ENCODE assay signal across 17 cellular contexts in genomic region chr3:133901083-133901482, GRCh38. TPM values are rescaled to one million over a fixed set of nuclear protein-coding genes. Genes with fewer than 3 reads are reported as not detected.
DNase-seq lines count a peak whose midpoint lies in the region; ATAC-seq and TF ChIP-seq lines count a peak whose summit lies in the region.
"Had no signal": no experiment of that assay in that cellular context is flagged by ENCODE, and none has a peak within 500 bp of the region (broad histone marks: within the 10 kb centered on the region; RNA-seq: fewer than 3 reads in every experiment).

No MANE protein-coding gene starts in this region.

- H3F3A ChIP-seq in PC-3 (ENCODE audit: low read length, unreplicated experiment), result no peaks in the 10 kb centered on the region

- H3K9ac ChIP-seq in PC-3 (ENCODE audit: low read length), result no peak overlapping the region

- H4K20me1 ChIP-seq in PC-3 (ENCODE audit: low read length), result no peaks in the 10 kb centered on the region

- H3K9me2 ChIP-seq in PC-3 (replicated peaks; ENCODE audit: low read length), result no peaks in the 10 kb centered on the region

- DNase-seq in PC-3 (no peak), erythroblast (lab: John Stamatoyannopoulos, UW) (peak; percentile 42 to 52), psoas muscle (no peak), NCI-H1048 (lab: John Stamatoyannopoulos, UW) (no peak)
- no peak for DNase-seq in activated naive CD4-positive, alpha-beta T cell treated with anti-CD3 and anti-CD28 coated beads, Interleukin-2, amount 10 ng/mL, durations not matched to agents 7 days and 5 days
- DNase-seq: activated CD4-positive, alpha-beta T cell treated with anti-CD3 and anti-CD28 coated beads, Interleukin-2, amount 50 U/mL, for 1 hour; effector CD4-positive, alpha-beta T cell; foreskin keratinocyte; IMR-90; naive B cell; NCI-H1092 treated with DMSO at 0.1 percent for 48 hours; SIG-M5; T-helper 9 cell had no signal

- ATAC-seq in PC-3, result no peak
- no peak for ATAC-seq in psoas muscle
- no peak for ATAC-seq in HG03039 (IDR thresholded peaks at IDR 0.05; ENCODE audit: unreplicated experiment)
- ATAC-seq: activated naive CD4-positive, alpha-beta T cell treated with anti-CD3 and anti-CD28 coated beads, Interleukin-2, amount 50 U/mL, for 72 hours; foreskin keratinocyte had no signal

- H3K4me1 ChIP-seq in PC-3 (ENCODE audit: insufficient read depth, low read length) (no peaks in the 10 kb centered on the region), psoas muscle (no peaks in the 10 kb centered on the region)
- H3K4me1 ChIP-seq: foreskin keratinocyte had no signal

- 84 to 93% (median 87%) methylated on average over 1 of the region's 1 CpG for WGBS in psoas muscle, 3 donors

- H3K27ac Mint-ChIP-seq in activated naive CD4-positive, alpha-beta T cell treated with anti-CD3 and anti-CD28 coated beads, Interleukin-2, amount 10 ng/mL, durations not matched to agents 7 days and 5 days, result no peak overlapping the region
- H3K27ac Mint-ChIP-seq: activated naive CD4-positive, alpha-beta T cell treated with anti-CD3 and anti-CD28 coated beads, Interleukin-2, amount 50 U/mL, for 72 hours; CD14-positive monocyte had no signal

- POLR2A ChIA-PET in PC-3 (lab: Charles Lee; ENCODE audit: unreplicated experiment), result no interaction called here

- intact Hi-C loops in PC-3 (cut with micrococcal nuclease) (no loop called here), psoas muscle (cut with DNase I) (no loop called here)

- H3K4me2 ChIP-seq in PC-3 (ENCODE audit: low read length), result no peak overlapping the region

- no peaks in the 10 kb centered on the region for H3K36me3 ChIP-seq in PC-3 (ENCODE audit: low read depth, low read length)
- no peaks in the 10 kb centered on the region for H3K36me3 ChIP-seq in psoas muscle (ENCODE audit: insufficient read depth in 1 of 2, low read depth in 1 of 2)

- no peak overlapping the region for H3K4me3 Mint-ChIP-seq in activated naive CD4-positive, alpha-beta T cell treated with anti-CD3 and anti-CD28 coated beads, Interleukin-2, amount 10 ng/mL, durations not matched to agents 7 days and 5 days
- H3K4me3 Mint-ChIP-seq: CD14-positive monocyte, naive B cell had no signal

- H3K4me3 ChIP-seq in GM12875 (ENCODE audit: low read depth, low read length), result no peak overlapping the region
- no peak overlapping the region for H3K4me3 ChIP-seq in PC-3 (ENCODE audit: low read length)
- no peak overlapping the region for H3K4me3 ChIP-seq in psoas muscle

- no TSS peak for BruUV-seq in PC-3 (replicated peaks; lab: Mats Ljungman, UMichigan)

- H3K27ac ChIP-seq in PC-3 (ENCODE audit: low read length) (no peak overlapping the region), psoas muscle (no peak overlapping the region)
- H3K27ac ChIP-seq: foreskin keratinocyte had no signal

- H3K36me3 Mint-ChIP-seq in activated naive CD4-positive, alpha-beta T cell treated with anti-CD3 and anti-CD28 coated beads, Interleukin-2, amount 10 ng/mL, durations not matched to agents 7 days and 5 days, result no peaks in the 10 kb centered on the region
- H3K36me3 Mint-ChIP-seq: activated naive CD4-positive, alpha-beta T cell treated with anti-CD3 and anti-CD28 coated beads, Interleukin-2, amount 50 U/mL, for 72 hours; CD14-positive monocyte; naive B cell had no signal

- TF ChIP-seq CTCF in GM12875 (IDR thresholded peaks at IDR 0.05; ENCODE audit: borderline replicate concordance, insufficient read depth, low read depth, low read length) (peak; percentile 29; the same call in 1 of the 2 replicates), PC-3 (conservative IDR thresholded peaks at IDR 0.05; ENCODE audit: low read depth, low read length) (peak; percentile 30; the same call in 1 of the 2 replicates), psoas muscle (IDR thresholded peaks at IDR 0.05) (peak; percentile 21)

- no peaks in the 10 kb centered on the region for H3K79me2 ChIP-seq in PC-3 (ENCODE audit: low read length)

- H3K9me3 Mint-ChIP-seq in activated naive CD4-positive, alpha-beta T cell treated with anti-CD3 and anti-CD28 coated beads, Interleukin-2, amount 10 ng/mL, durations not matched to agents 7 days and 5 days, result no peaks in the 10 kb centered on the region

- no peaks in the 10 kb centered on the region for H3K4me1 Mint-ChIP-seq in activated naive CD4-positive, alpha-beta T cell treated with anti-CD3 and anti-CD28 coated beads, Interleukin-2, amount 10 ng/mL, durations not matched to agents 7 days and 5 days
- H3K4me1 Mint-ChIP-seq: CD14-positive monocyte had no signal

- CTCF ChIA-PET in PC-3 (lab: Charles Lee), result no interaction called here
- CTCF ChIA-PET in activated naive CD4-positive, alpha-beta T cell treated with anti-CD3 and anti-CD28 coated beads, Interleukin-2, amount 10 ng/mL, durations not matched to agents 7 days and 5 days (lab: Charles Lee), result no interaction called here

- peaks cover 4% of the 10 kb centered on the region for H3K27me3 ChIP-seq in PC-3 (ENCODE audit: low read length)
- peaks cover 0 to 11% (median 4%) of the 10 kb centered on the region in 3 donors for H3K27me3 ChIP-seq in psoas muscle (ENCODE audit: insufficient read depth in 3 of 3, low read length in 2 of 3)

- no peak for TF ChIP-seq POLR2A in erythroblast (IDR thresholded peaks at IDR 0.05; ENCODE audit: low read length)

- no peaks in the 10 kb centered on the region for H3K9me3 ChIP-seq in PC-3 (ENCODE audit: low read length)
- H3K9me3 ChIP-seq in psoas muscle, result no peaks in the 10 kb centered on the region

- H2AFZ ChIP-seq in PC-3 (ENCODE audit: low read length), result no peak overlapping the region

- H3K27me3 Mint-ChIP-seq in activated naive CD4-positive, alpha-beta T cell treated with anti-CD3 and anti-CD28 coated beads, Interleukin-2, amount 10 ng/mL, durations not matched to agents 7 days and 5 days, result peaks cover 44% of the 10 kb centered on the region

RNA-seq across cellular contexts. Expression of gene RAB6B, which starts 5.4 kb away (rescaled TPM):
- total RNA-seq in PC-3 (2014; rRNA removed), result 0.22 and 0.75 TPM in 2 replicates
- total RNA-seq in psoas muscle, result 1 to 10 TPM; 2.0 to 3.8 (median 3.4) TPM
- 1 to 10 TPM in 1 of 3 donors, under 1 TPM in 2; 0.93 to 1.3 (median 0.94) TPM for polyA plus RNA-seq in psoas muscle

Comparison
In these comparisons a context has a peak if more than half of its experiments do, and no peak if none do; other contexts are left out.
1. DNase-seq: peak in erythroblast (2 of 2); none in PC-3 (single experiment), psoas muscle (0 of 2), NCI-H1048 (single experiment) and activated naive CD4-positive, alpha-beta T cell treated with anti-CD3 and anti-CD28 coated beads, Interleukin-2, amount 10 ng/mL, durations not matched to agents 7 days and 5 days (single experiment).
2. Peak in every context shown above with its lines, with median percentiles within 50 percentile points of each other: CTCF ChIP-seq.